ENCODE assay signal across 9 cellular contexts in the genomic region with DNA sequence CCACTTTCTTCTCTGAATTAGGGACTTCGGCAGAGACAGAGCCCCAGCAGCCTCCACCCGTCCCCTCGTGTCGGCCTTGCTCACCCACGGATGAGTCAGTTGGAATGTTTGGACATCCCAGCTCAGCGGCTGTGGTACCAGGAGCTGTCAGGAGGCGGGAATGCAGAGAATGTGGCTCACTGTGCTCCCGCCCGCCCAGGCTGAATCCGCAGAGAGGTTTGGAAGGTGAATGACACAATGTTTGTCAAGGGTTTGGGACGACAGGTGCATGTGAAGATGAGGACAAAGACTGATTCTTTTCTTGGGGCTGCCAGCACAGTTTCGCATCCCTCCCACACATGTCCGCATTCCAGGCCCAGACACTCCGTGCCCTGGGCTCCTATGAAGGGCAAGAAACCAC. TPM values are rescaled to one million over a fixed set of nuclear protein-coding genes. Genes with fewer than 3 reads are reported as not detected.
DNase-seq lines count a peak whose midpoint lies in the region; ATAC-seq and TF ChIP-seq lines count a peak whose summit lies in the region.
"Had no signal": no experiment of that assay in that cellular context is flagged by ENCODE, and none has a peak within 500 bp of the region (broad histone marks: within the 10 kb centered on the region; RNA-seq: fewer than 3 reads in every experiment).

No MANE protein-coding gene starts in this region.

- TF ChIP-seq CTCF in AG10803 (conservative IDR thresholded peaks at IDR 0.05; ENCODE audit: low read length) = no peak; the same call in 1 of the 2 replicates
- TF ChIP-seq CTCF in epithelial cell of esophagus (IDR thresholded peaks at IDR 0.05; ENCODE audit: insufficient read depth, low read depth, low read length, missing control alignments) = no peak

- DNase-seq in AG10803 (ENCODE audit: low read depth) (peak; percentile 95), LoVo (ENCODE audit: low spot score) (peak; percentile 78), epithelial cell of esophagus (ENCODE audit: low read depth) (peak; percentile 92), occipital lobe (lab: John Stamatoyannopoulos, UW) (peak; percentile 64), NCI-H69 (lab: John Stamatoyannopoulos, UW) (no peak), GF-D8 (lab: John Stamatoyannopoulos, UW) (no peak)
- DNase-seq in stimulated activated CD4-positive, alpha-beta T cell treated with anti-CD3 and anti-CD28 coated beads, Interleukin-2, amount 100 ng/mL, for 48 hours = no peak
- DNase-seq: activated B cell treated with CpG ODN at 0.5 μM for 24 hours had no signal

- H3K4me3 ChIP-seq in AG10803 (ENCODE audit: low read length) = no peak overlapping the region
- H3K4me3 ChIP-seq in epithelial cell of esophagus (ENCODE audit: low read length) = no peak overlapping the region

- ATAC-seq in HG02610 (IDR thresholded peaks at IDR 0.05; ENCODE audit: unreplicated experiment) = no peak

RNA-seq across cellular contexts. Expression of gene LIF, which starts 39.6 kb away (rescaled TPM):
- total RNA-seq in occipital lobe = not detected

RNA-seq across cellular contexts. Expression of gene OSM, which starts 59.7 kb away (rescaled TPM):
- 0.31 TPM for total RNA-seq in occipital lobe

Comparison
In these comparisons a context has a peak if more than half of its experiments do, and no peak if none do; other contexts are left out.
1. DNase-seq: peak in AG10803 (single experiment), LoVo (single experiment), epithelial cell of esophagus (single experiment) and occipital lobe (single experiment); none in NCI-H69 (single experiment), GF-D8 (single experiment) and stimulated activated CD4-positive, alpha-beta T cell treated with anti-CD3 and anti-CD28 coated beads, Interleukin-2, amount 100 ng/mL, for 48 hours (0 of 2).